Comparison of ENCODE assay signal across 31 cellular contexts in genomic region chr12:72241552-72241951, GRCh38. TPM values are rescaled to one million over a fixed set of nuclear protein-coding genes. Genes with fewer than 3 reads are reported as not detected.
"Had no signal": no experiment of that assay in that cellular context is flagged by ENCODE, and none has a peak within 500 bp of the region (broad histone marks: within the 10 kb centered on the region; RNA-seq: fewer than 3 reads in every experiment).

No MANE protein-coding gene starts in this region.

- ATAC-seq: activated CD4-positive, alpha-beta T cell treated with anti-CD3 and anti-CD28 coated beads for 36 hours; activated CD4-positive, CD25-positive, alpha-beta regulatory T cell treated with anti-CD3 and anti-CD28 coated beads, Interleukin-2, amount 50 U/mL, for 24 hours; activated CD8-positive, alpha-beta memory T cell treated with anti-CD3 and anti-CD28 coated beads, Interleukin-2, amount 10 ng/mL, durations not matched to agents 7 days and 5 days; activated naive CD8-positive, alpha-beta T cell treated with anti-CD3 and anti-CD28 coated beads, Interleukin-2, amount 50 U/mL, for 24 hours; PC-3; WTC11 had no signal

- DNase-seq: activated CD4-positive, alpha-beta memory T cell treated with anti-CD3 and anti-CD28 coated beads, Interleukin-2, amount 10 ng/mL, durations not matched to agents 7 days and 5 days; activated CD4-positive, alpha-beta T cell treated with anti-CD3 and anti-CD28 coated beads for 36 hours; activated CD8-positive, alpha-beta memory T cell treated with anti-CD3 and anti-CD28 coated beads for 24 hours; activated CD8-positive, alpha-beta memory T cell treated with anti-CD3 and anti-CD28 coated beads, Interleukin-2, amount 10 ng/mL, durations not matched to agents 7 days and 5 days; activated CD8-positive, alpha-beta memory T cell treated with anti-CD3 and anti-CD28 coated beads, Interleukin-2, amount 50 U/mL, for 48 hours; activated effector memory CD4-positive, alpha-beta T cell treated with Interleukin-2 at 50 U/mL for 16 hours; activated naive CD4-positive, alpha-beta T cell treated with anti-CD3 and anti-CD28 coated beads, Interleukin-2, amount 10 ng/mL, durations not matched to agents 7 days and 5 days; activated naive CD8-positive, alpha-beta T cell treated with anti-CD3 and anti-CD28 coated beads, Interleukin-2, amount 50 U/mL, for 24 hours; activated T-cell treated with anti-CD3 and anti-CD28 coated beads, Interleukin-2, amount 50 U/mL, for 48 hours; anterior cingulate cortex; caudate nucleus; cerebellar nuclear complex; Kasumi-1; KG1; MM.1S; MV-4-11; NCI-H1092; NCI-H1417 treated with DMSO at 0.1 percent for 48 hours; NCI-H1930; NCI-H2081 treated with DMSO at 0.1 percent for 48 hours; NCI-H2171; NCI-H524; NCI-H748 treated with DMSO at 0.1 percent for 48 hours; PC-3; Peyer's patch; RPMI8226; SHP77 treated with DMSO at 0.1 percent for 48 hours; SK-N-SH had no signal

- H3K4me3 ChIP-seq: Peyer's patch, SJSA1 had no signal

RNA-seq across cellular contexts. Expression of gene TRHDE, which starts 30.6 kb away (rescaled TPM):
- total RNA-seq: activated CD4-positive, alpha-beta memory T cell treated with anti-CD3 and anti-CD28 coated beads, Interleukin-2, amount 10 ng/mL, durations not matched to agents 7 days and 5 days; activated CD4-positive, alpha-beta T cell treated with anti-CD3 and anti-CD28 coated beads for 36 hours; activated CD8-positive, alpha-beta memory T cell treated with anti-CD3 and anti-CD28 coated beads, Interleukin-2, amount 10 ng/mL, durations not matched to agents 7 days and 5 days had no signal
